In the genomic region with DNA sequence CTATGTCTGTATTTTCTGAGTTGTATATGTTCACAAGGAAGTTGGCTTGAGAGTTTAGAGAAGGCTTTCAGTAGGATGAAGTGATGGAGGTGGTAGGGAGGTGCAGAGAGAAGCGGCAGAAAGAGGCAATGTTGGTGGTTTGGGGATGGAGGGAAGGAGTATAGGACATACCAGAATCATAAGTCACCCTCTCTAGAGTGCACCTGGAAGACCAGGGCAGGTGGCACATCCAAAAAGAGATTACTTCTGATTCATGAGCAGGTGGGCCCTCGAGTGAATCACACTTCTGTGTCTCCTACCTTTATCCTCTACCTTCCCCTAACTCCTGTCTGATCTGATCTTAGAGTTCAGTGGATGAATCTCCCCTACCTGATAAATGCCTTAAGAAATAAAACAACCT, we compare ENCODE assay signal across 16 cellular contexts.
"Had no signal": no experiment of that assay in that cellular context is flagged by ENCODE, and none has a peak within 500 bp of the region (broad histone marks: within the 10 kb centered on the region; RNA-seq: fewer than 3 reads in every experiment).

No MANE protein-coding gene starts in this region.

- H3K4me2 ChIP-seq: smooth muscle cell had no signal

- H3K4me1 Mint-ChIP-seq: activated CD4-positive, alpha-beta T cell treated with anti-CD3 and anti-CD28 coated beads for 36 hours; activated naive CD4-positive, alpha-beta T cell treated with anti-CD3 and anti-CD28 coated beads, Interleukin-2, amount 50 U/mL, for 24 hours; memory B cell; neural crest cell; stimulated activated naive B cell treated with anti-CD40 and anti-IgM and Interleukin-4, amounts not matched to agents 10 μg/mL and 1 μg/mL and 100 μg/mL, for 72 hours; WTC11 had no signal

- H3K27ac ChIP-seq: left lung, prostate gland, right lobe of liver had no signal

- H3K4me3 ChIP-seq: left lung, prostate gland, right lobe of liver, smooth muscle cell had no signal

- ATAC-seq: activated CD4-positive, alpha-beta T cell treated with anti-CD3 and anti-CD28 coated beads for 36 hours; stimulated activated naive B cell treated with anti-CD40 and anti-IgM and Interleukin-4, amounts not matched to agents 10 μg/mL and 1 μg/mL and 100 μg/mL, for 72 hours; WTC11 had no signal

- H3K36me3 Mint-ChIP-seq: activated naive CD4-positive, alpha-beta T cell treated with anti-CD3 and anti-CD28 coated beads, Interleukin-2, amount 50 U/mL, for 24 hours; memory B cell; stimulated activated naive B cell treated with anti-CD40 and anti-IgM and Interleukin-4, amounts not matched to agents 10 μg/mL and 1 μg/mL and 100 μg/mL, for 72 hours; WTC11 had no signal

- H3K27me3 ChIP-seq: left lung, right lobe of liver had no signal

- H3K4me1 ChIP-seq: left lung, prostate gland had no signal

- H3K9me3 Mint-ChIP-seq: activated naive CD4-positive, alpha-beta T cell treated with anti-CD3 and anti-CD28 coated beads, Interleukin-2, amount 50 U/mL, for 24 hours; memory B cell; neural crest cell; stimulated activated naive B cell treated with anti-CD40 and anti-IgM and Interleukin-4, amounts not matched to agents 10 μg/mL and 1 μg/mL and 100 μg/mL, for 72 hours; WTC11 had no signal

- DNase-seq: activated CD4-positive, alpha-beta T cell treated with anti-CD3 and anti-CD28 coated beads for 36 hours; activated CD4-positive, alpha-beta T cell treated with anti-CD3 and anti-CD28 coated beads, Interleukin-2, amount 50 U/mL, for 48 hours; activated gamma-delta T cell; dermis blood vessel endothelial cell; effector memory CD4-positive, alpha-beta T cell; hippocampal formation; islet precursor cell; left lung; right lobe of liver; stimulated activated naive B cell treated with anti-CD40 and anti-IgM and Interleukin-4, amounts not matched to agents 10 μg/mL and 1 μg/mL and 100 μg/mL, for 72 hours had no signal

- H3K36me3 ChIP-seq: left lung, prostate gland, right lobe of liver had no signal

- H3K27ac Mint-ChIP-seq: activated CD4-positive, alpha-beta T cell treated with anti-CD3 and anti-CD28 coated beads for 36 hours; activated naive CD4-positive, alpha-beta T cell treated with anti-CD3 and anti-CD28 coated beads, Interleukin-2, amount 50 U/mL, for 24 hours; memory B cell; stimulated activated naive B cell treated with anti-CD40 and anti-IgM and Interleukin-4, amounts not matched to agents 10 μg/mL and 1 μg/mL and 100 μg/mL, for 72 hours; WTC11 had no signal

- H3K9me3 ChIP-seq: left lung, prostate gland, right lobe of liver had no signal

- H3K4me3 Mint-ChIP-seq: activated CD4-positive, alpha-beta T cell treated with anti-CD3 and anti-CD28 coated beads for 36 hours; activated naive CD4-positive, alpha-beta T cell treated with anti-CD3 and anti-CD28 coated beads, Interleukin-2, amount 50 U/mL, for 24 hours; memory B cell; neural crest cell; stimulated activated naive B cell treated with anti-CD40 and anti-IgM and Interleukin-4, amounts not matched to agents 10 μg/mL and 1 μg/mL and 100 μg/mL, for 72 hours; WTC11 had no signal
